ENCODE assay signal across 8 cellular contexts in the genomic region with DNA sequence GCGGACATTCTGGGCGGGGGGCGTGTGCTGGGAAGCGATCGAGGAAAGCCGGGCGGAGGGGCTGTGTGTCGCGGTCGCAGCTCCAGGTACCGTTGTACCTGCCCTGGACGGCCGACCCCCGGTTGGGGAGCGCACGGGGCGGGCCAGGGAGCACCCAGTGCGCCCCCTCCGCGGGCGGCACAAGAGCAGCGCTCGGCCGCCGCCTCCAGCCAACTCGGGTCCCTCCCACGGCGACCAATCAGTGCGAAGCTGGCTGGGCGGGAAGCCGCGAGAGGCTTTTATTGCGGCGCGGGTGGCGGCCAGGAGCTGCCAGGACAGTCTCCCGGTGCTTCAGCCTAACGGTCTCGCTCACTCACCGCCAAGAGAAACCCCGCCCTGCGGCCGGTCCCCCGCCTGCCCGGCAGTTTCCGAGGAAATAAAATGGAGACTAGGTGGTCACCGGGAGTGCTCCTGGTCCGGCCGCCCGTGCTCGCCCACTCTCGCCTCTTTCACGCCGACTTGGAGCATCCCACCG. TPM values are rescaled to one million over a fixed set of nuclear protein-coding genes. Genes with fewer than 3 reads are reported as not detected.
A peak's percentile ranks its signal among the peaks of the same experiment; 100 is the strongest.
DNase-seq lines count a peak whose midpoint lies in the region; ATAC-seq and TF ChIP-seq lines count a peak whose summit lies in the region.

No MANE protein-coding gene starts in this region.

- in situ Hi-C loops in KBM-7 (cut with MboI; ENCODE audit: low pct_unique_long_range_greater_than_20kb, low sequenced_read_pairs), result no loop called here

- H3K9me3 ChIP-seq in WERI-Rb-1 (ENCODE audit: severe bottlenecking) (no peaks in the 10 kb centered on the region), right cardiac atrium (ENCODE audit: control insufficient read depth, low read length) (no peaks in the 10 kb centered on the region)

- whole genome bisulfite sequencing in right cardiac atrium, result under 1% methylated on average over 55 of the region's 55 CpGs

- TF ChIP-seq CTCF in WERI-Rb-1 (IDR thresholded peaks at IDR 0.05; ENCODE audit: low read depth, low read length), result no peak

- peak; percentile 87 to 89 for ATAC-seq in right cardiac atrium
- ATAC-seq in GM19324 (IDR thresholded peaks at IDR 0.05; ENCODE audit: low FRiP score, unreplicated experiment), result no peak
- no peak for ATAC-seq in HG02571 (IDR thresholded peaks at IDR 0.05; ENCODE audit: unreplicated experiment)

- intact Hi-C loops in right cardiac atrium (cut with DNase I) (loop anchor here in 3 of 4 donors (5.0 to 10.0 kb wide), 5 partner anchors 108 to 378 kb away; no protein-coding TSS in a partner anchor), posterior cingulate gyrus (cut with DNase I) (loop anchor here (2.0 to 10.0 kb wide), 5 partner anchors 126 to 376 kb away; no protein-coding TSS in a partner anchor)

- peak; percentile 92 for DNase-seq in DMS53 (lab: John Stamatoyannopoulos, UW)
- peak; percentile 67 for DNase-seq in NCI-H1417 treated with DMSO at 0.1 percent for 48 hours (lab: John Stamatoyannopoulos, UW)
- peak; percentile 91 for DNase-seq in WERI-Rb-1
- DNase-seq in right cardiac atrium, result peak; percentile 78 to 90 (median 88)
- DNase-seq in posterior cingulate gyrus, result peak; percentile 77 to 98 (median 88)
- DNase-seq in KBM-7, result no peak

- peak overlapping the region; percentile 87 for H3K27ac ChIP-seq in WERI-Rb-1
- H3K27ac ChIP-seq in right cardiac atrium (ENCODE audit: low read length), result peak overlapping the region; percentile 11

- H3K4me3 ChIP-seq in WERI-Rb-1 (ENCODE audit: low read depth, low read length), result peak overlapping the region; percentile 79
- H3K4me3 ChIP-seq in right cardiac atrium (ENCODE audit: low read length), result peak overlapping the region; percentile 92

- no peaks in the 10 kb centered on the region for H3K36me3 ChIP-seq in WERI-Rb-1

- no peaks in the 10 kb centered on the region for H3K4me1 ChIP-seq in right cardiac atrium (ENCODE audit: control insufficient read depth, insufficient read depth, low read length)

- H3K27me3 ChIP-seq in WERI-Rb-1 (ENCODE audit: insufficient read depth, low read depth, severe bottlenecking), result no peaks in the 10 kb centered on the region
- H3K27me3 ChIP-seq in right cardiac atrium (ENCODE audit: control insufficient read depth, insufficient read depth), result no peaks in the 10 kb centered on the region

RNA-seq across cellular contexts. Expression of gene NCAM1, which starts 1.7 kb away (rescaled TPM):
- 100 to 1,000 TPM; 191 to 303 (median 223) TPM for total RNA-seq in right cardiac atrium
- polyA plus RNA-seq in right cardiac atrium, result 87.9 TPM

Comparison
In these comparisons a context has a peak if more than half of its experiments do, and no peak if none do; other contexts are left out.
1. ATAC-seq: peak in right cardiac atrium (2 of 2); none in GM19324 (single experiment) and HG02571 (single experiment).